28 cellular contexts compared by ENCODE assay signal in genomic region chr1:186424539-186424938, GRCh38. TPM values are rescaled to one million over a fixed set of nuclear protein-coding genes. Genes with fewer than 3 reads are reported as not detected.
DNase-seq lines count a peak whose midpoint lies in the region; ATAC-seq, FAIRE-seq and TF ChIP-seq lines count a peak whose summit lies in the region.
"Had no signal": no experiment of that assay in that cellular context is flagged by ENCODE, and none has a peak within 500 bp of the region (broad histone marks: within the 10 kb centered on the region; RNA-seq: fewer than 3 reads in every experiment).

No MANE protein-coding gene starts in this region.

- H3K9me1 ChIP-seq in K562 (ENCODE audit: control insufficient read depth, insufficient read depth, low read length) = no peaks in the 10 kb centered on the region

- H3K9ac ChIP-seq in liver (ENCODE audit: low read depth in 1 of 2, low read length in 2 of 2) (no peak overlapping the region), HepG2 (ENCODE audit: insufficient read depth, low read depth, low read length) (no peak overlapping the region), K562 (ENCODE audit: insufficient read depth in 1 of 2, low read depth in 2 of 2, low read length in 2 of 2) (no peak overlapping the region)

- H3K36me3 ChIP-seq in liver (ENCODE audit: control insufficient read depth in 4 of 4, insufficient read depth in 3 of 4, low read depth in 1 of 4, low read length in 3 of 4) (peaks cover 0 to 11% (median 5%) of the 10 kb centered on the region in 4 donors), HepG2 (replicated peaks in 1 of 2; ENCODE audit: control insufficient read depth in 1 of 2, insufficient read depth in 2 of 2, low read length in 2 of 2) (peaks cover 0 to 6% of the 10 kb centered on the region in 2 experiments; a peak in 1 of 5 replicates), K562 (ENCODE audit: control insufficient read depth, insufficient read depth, low read length) (peaks cover 7% of the 10 kb centered on the region), left ventricle myocardium inferior (peaks cover 9% of the 10 kb centered on the region), MG63 (peaks cover 18% of the 10 kb centered on the region)

- TF ChIP-seq POLR2A in HepG2 (IDR thresholded peaks at IDR 0.05; ENCODE audit: insufficient read depth in 1 of 2, low read depth in 2 of 2, low read length in 2 of 2) = no peak
- TF ChIP-seq POLR2A in K562 (conservative IDR thresholded peaks at IDR 0.05) = no peak

- H3K4me3 ChIP-seq in liver (ENCODE audit: low read depth in 1 of 3, low read length in 3 of 3) = no peak overlapping the region
- no peak overlapping the region for H3K4me3 ChIP-seq in HepG2 (replicated peaks in 1 of 3; ENCODE audit: insufficient read depth in 1 of 3, low read depth in 2 of 3, low read length in 3 of 3)
- no peak overlapping the region for H3K4me3 ChIP-seq in K562
- H3K4me3 ChIP-seq in left ventricle myocardium inferior = no peak overlapping the region
- H3K4me3 ChIP-seq in MG63 = no peak overlapping the region
- H3K4me3 ChIP-seq: ascending aorta had no signal

- CTCF ChIA-PET in HepG2 (lab: Yijun Ruan, JAX; ENCODE audit: low intra/inter-chr PET ratio, low total read pairs) = no interaction called here
- CTCF ChIA-PET in K562 (lab: Yijun Ruan, JAX; ENCODE audit: low intra/inter-chr PET ratio) = no interaction called here

- H3K9me3 ChIP-seq in liver (ENCODE audit: control insufficient read depth in 4 of 4, low read length in 3 of 4) = no peaks in the 10 kb centered on the region
- no peaks in the 10 kb centered on the region for H3K9me3 ChIP-seq in HepG2 (ENCODE audit: low read length)
- no peaks in the 10 kb centered on the region for H3K9me3 ChIP-seq in K562 (replicated peaks; ENCODE audit: control insufficient read depth, insufficient read depth, low read depth, low read length)
- peaks cover 4% of the 10 kb centered on the region for H3K9me3 ChIP-seq in left ventricle myocardium inferior (replicated peaks)
- no peaks in the 10 kb centered on the region for H3K9me3 ChIP-seq in MG63
- H3K9me3 ChIP-seq: ascending aorta had no signal

- no peak for TF ChIP-seq RAD21 in liver (IDR thresholded peaks at IDR 0.05)
- no peak for TF ChIP-seq RAD21 in HepG2 (CRISPR knock-in tag; IDR thresholded peaks at IDR 0.05)
- TF ChIP-seq RAD21 in K562 (CRISPR knock-in tag; conservative IDR thresholded peaks at IDR 0.05 in 1 of 2, IDR thresholded peaks at IDR 0.05 in 1 of 2) = no peak

- H3K27me3 ChIP-seq in liver (ENCODE audit: control insufficient read depth in 4 of 4, insufficient read depth in 4 of 4, low read length in 3 of 4) (no peaks in the 10 kb centered on the region), HepG2 (ENCODE audit: control insufficient read depth in 1 of 2, insufficient read depth in 2 of 2, low read length in 2 of 2) (no peaks in the 10 kb centered on the region), K562 (ENCODE audit: control insufficient read depth in 2 of 2, insufficient read depth in 2 of 2, low read length in 2 of 2) (no peaks in the 10 kb centered on the region), left ventricle myocardium inferior (ENCODE audit: low read depth) (no peaks in the 10 kb centered on the region), foreskin keratinocyte (no peaks in the 10 kb centered on the region), MG63 (no peaks in the 10 kb centered on the region)
- H3K27me3 ChIP-seq: ascending aorta had no signal

- H3K4me1 ChIP-seq in liver (ENCODE audit: control insufficient read depth in 4 of 4, insufficient read depth in 4 of 4, low read length in 3 of 4) (no peaks in the 10 kb centered on the region), HepG2 (ENCODE audit: insufficient read depth, low read length) (no peaks in the 10 kb centered on the region), K562 (replicated peaks in 1 of 2; ENCODE audit: control insufficient read depth in 2 of 2, insufficient read depth in 2 of 2, low read length in 2 of 2) (no peaks in the 10 kb centered on the region), left ventricle myocardium inferior (peaks cover 15% of the 10 kb centered on the region), foreskin keratinocyte (no peaks in the 10 kb centered on the region)
- H3K4me1 ChIP-seq: ascending aorta had no signal

- TF ChIP-seq EP300 in HepG2 (IDR thresholded peaks at IDR 0.05; ENCODE audit: low read depth in 2 of 2, low read length in 2 of 2) (no peak), HepG2 (CRISPR knock-in tag; IDR thresholded peaks at IDR 0.05; ENCODE audit: borderline replicate concordance) (no peak), K562 (IDR thresholded peaks at IDR 0.05; ENCODE audit: low read length) (no peak)

- ATAC-seq in HepG2 (no peak), K562 (no peak), foreskin keratinocyte (no peak), GM18873 (IDR thresholded peaks at IDR 0.05; ENCODE audit: low FRiP score, unreplicated experiment) (no peak)
- ATAC-seq: activated CD8-positive, alpha-beta memory T cell treated with anti-CD3 and anti-CD28 coated beads, Interleukin-2, amount 10 ng/mL, durations not matched to agents 7 days and 5 days; stimulated activated effector memory CD8-positive, alpha-beta T cell treated with anti-CD3 and anti-CD28 coated beads, Interleukin-12 subunit alpha, Interleukin-12 subunit beta, amount 100 ng/mL, for 72 hours had no signal

- H3K27ac ChIP-seq in liver (ENCODE audit: low read depth in 1 of 2, low read length in 2 of 2) (peak overlapping the region in 1 of 2 donors; percentile 29), HepG2 (ENCODE audit: extremely low read length, insufficient read depth, low read length) (no peak overlapping the region), K562 (ENCODE audit: extremely low read depth, low read depth, low read length) (no peak overlapping the region), left ventricle myocardium inferior (replicated peaks) (peak overlapping the region; percentile 31), foreskin keratinocyte (no peak overlapping the region)
- H3K27ac ChIP-seq: ascending aorta, VCaP had no signal

- BruUV-seq in HepG2 (replicated peaks; lab: Mats Ljungman, UMichigan) (no TSS peak), K562 (replicated peaks; lab: Mats Ljungman, UMichigan) (no TSS peak)

- H2AFZ ChIP-seq in HepG2 (ENCODE audit: low read length) = no peak overlapping the region
- H2AFZ ChIP-seq in K562 (ENCODE audit: low read depth, low read length) = no peak overlapping the region

- H3K4me2 ChIP-seq in HepG2 (ENCODE audit: low read depth, low read length) (no peak overlapping the region), K562 (ENCODE audit: insufficient read depth, low read length) (no peak overlapping the region)

- H4K20me1 ChIP-seq in HepG2 (ENCODE audit: insufficient read depth, low read length) = no peaks in the 10 kb centered on the region
- H4K20me1 ChIP-seq in K562 (replicated peaks; ENCODE audit: control insufficient read depth, insufficient read depth, low read length) = no peaks in the 10 kb centered on the region

- H3K79me2 ChIP-seq in HepG2 (ENCODE audit: insufficient read depth, low read length) = no peaks in the 10 kb centered on the region
- H3K79me2 ChIP-seq in K562 (ENCODE audit: control insufficient read depth, insufficient read depth, low read length) = no peaks in the 10 kb centered on the region

- WGBS in liver = 60% methylated on average over 2 of the region's 2 CpGs
- WGBS in HepG2 (ENCODE audit: low lambda C conversion rate) = 65% methylated on average over 2 of the region's 2 CpGs
- WGBS in K562 (ENCODE audit: insufficient coverage, low coverage, missing lambda C conversion rate) = 6% methylated on average over 2 of the region's 2 CpGs

- POLR2A ChIA-PET in HepG2 (lab: Yijun Ruan, JAX) = no interaction called here
- POLR2A ChIA-PET in K562 (lab: Yijun Ruan, JAX) = no interaction called here

- no peak for FAIRE-seq in HepG2 (lab: Jason Lieb, UNC)
- FAIRE-seq in K562 (lab: Jason Lieb, UNC) = no peak
- FAIRE-seq: G401.6, urothelium cell line had no signal

- in situ Hi-C loops in HepG2 (cut with HindIII; ENCODE audit: extremely low pct_ligation_motif_present, low pct_unique_long_range_greater_than_20kb) (no loop called here), K562 (cut with MboI) (no loop called here)

- intact Hi-C loops in HepG2 (cut with micrococcal nuclease; ENCODE audit: unreplicated experiment) (no loop called here), K562 (cut with micrococcal nuclease) (no loop called here), left ventricle myocardium inferior (cut with micrococcal nuclease) (no loop called here)

- TF ChIP-seq CTCF in liver (IDR thresholded peaks at IDR 0.05; ENCODE audit: low read depth, low read length, missing input control) = no peak
- no peak for TF ChIP-seq CTCF in HepG2 (CRISPR knock-in tag; IDR thresholded peaks at IDR 0.05)
- no peak for TF ChIP-seq CTCF in K562 (IDR thresholded peaks at IDR 0.05 in 2 of 3, conservative IDR thresholded peaks at IDR 0.05 in 1 of 3; ENCODE audit: insufficient read depth in 2 of 3, low read depth in 1 of 3, low read length in 3 of 3)
- no peak for TF ChIP-seq CTCF in left ventricle myocardium inferior (IDR thresholded peaks at IDR 0.05; ENCODE audit: borderline replicate concordance)
- TF ChIP-seq CTCF in foreskin keratinocyte (conservative IDR thresholded peaks at IDR 0.05) = no peak

- DNase-seq in HepG2 (ENCODE audit: low spot score) (no peak), K562 (ENCODE audit: extremely low read depth in 1 of 4, low spot score in 3 of 4) (peak in 1 of 4 experiments; percentile 25), left ventricle myocardium inferior (no peak), foreskin keratinocyte (no peak), mucosa of gallbladder (ENCODE audit: low spot score) (no peak), MG63 (no peak)
- DNase-seq: activated CD4-positive, alpha-beta T cell treated with anti-CD3 and anti-CD28 coated beads, Interleukin-2, amount 10 ng/mL, durations not matched to agents 24 days and 14 days; activated CD8-positive, alpha-beta memory T cell treated with anti-CD3 and anti-CD28 coated beads, Interleukin-2, amount 10 ng/mL, durations not matched to agents 7 days and 5 days; C1 segment of cervical spinal cord; cerebellar nuclear complex; effector CD4-positive, alpha-beta T cell; H9; midbrain; nephron progenitor cell; SIG-M5; stimulated activated CD4-positive, alpha-beta T cell treated with anti-CD3 and anti-CD28 coated beads, Interleukin-1b, Interleukin-23, amount 100 ng/mL, for 48 hours had no signal

RNA-seq across cellular contexts. Expression of gene PDC, which starts 36.4 kb away (rescaled TPM):
- total RNA-seq in liver (not detected), HepG2 (2016; rRNA removed; fragmentation: Illumina TruSeq; extraction: Trizol) (not detected in 2 replicates), K562 (2014; rRNA removed) (not detected in 2 replicates), K562 (2014; rRNA removed; fragmentation: Illumina TruSeq; extraction: Trizol) (not detected in 2 replicates), K562 (2015; rRNA removed; fragmentation: Illumina TruSeq; extraction: Trizol) (not detected in 2 replicates), K562 (2021) (not detected in 2 replicates), left ventricle myocardium inferior (not detected), foreskin keratinocyte (not detected in 2 replicates), mucosa of gallbladder (not detected)
- polyA plus RNA-seq in liver (under 1 TPM in 1 of 2 donors, not detected in 1; 0.22 TPM), HepG2 (2011; rRNA removed) (not detected in 2 replicates), K562 (2011; rRNA removed) (not detected in 2 replicates), K562 (2014; fragmentation: Illumina TruSeq; extraction: Trizol) (not detected in 2 replicates), K562 (2014; fragmentation: Nextera tagmentation; extraction: Ambion mirVana) (not detected), K562 (2014; rRNA removed) (not detected in 2 replicates), foreskin keratinocyte (not detected in 2 replicates)
- total RNA-seq in HepG2 (2016; cell fraction: cytosol; rRNA removed; fragmentation: Illumina TruSeq; extraction: Trizol; ENCODE audit: low read depth) = not detected in 2 replicates
- not detected in 2 replicates for total RNA-seq in HepG2 (2016; cell fraction: insoluble cytoplasmic fraction; rRNA removed; fragmentation: Illumina TruSeq; extraction: Trizol)
- not detected in 2 replicates for total RNA-seq in HepG2 (2016; cell fraction: membrane; rRNA removed; fragmentation: Illumina TruSeq; extraction: Trizol)
- total RNA-seq in HepG2 (2016; cell fraction: nucleus; rRNA removed; fragmentation: Illumina TruSeq; extraction: Trizol) = not detected in 2 replicates
- polyA plus RNA-seq in HepG2 (2011; cell fraction: cytosol; rRNA removed) = not detected in 2 replicates
- polyA plus RNA-seq in HepG2 (2011; cell fraction: nucleus; rRNA removed) = not detected in 2 replicates
- polyA plus RNA-seq in HepG2 (2012) = not detected in 2 replicates
- not detected in 2 replicates for polyA plus RNA-seq in HepG2 (2016; cell fraction: cytosol; fragmentation: Illumina TruSeq; extraction: Trizol; ENCODE audit: low read depth)
- polyA plus RNA-seq in HepG2 (2016; cell fraction: insoluble cytoplasmic fraction; fragmentation: Illumina TruSeq; extraction: Trizol; ENCODE audit: low read depth) = not detected in 2 replicates
- polyA plus RNA-seq in HepG2 (2016; cell fraction: membrane; fragmentation: Illumina TruSeq; extraction: Trizol; ENCODE audit: low read depth) = not detected in 2 replicates
- polyA plus RNA-seq in HepG2 (2016; cell fraction: nucleus; fragmentation: Illumina TruSeq; extraction: Trizol; ENCODE audit: insufficient read depth, low read depth) = not detected in 2 replicates
- polyA minus RNA-seq in HepG2 (2011; rRNA and poly(A)+ RNA removed; ENCODE audit: low replicate concordance) = not detected in 2 replicates
- polyA minus RNA-seq in HepG2 (2011; cell fraction: cytosol; rRNA and poly(A)+ RNA removed) = not detected in 2 replicates
- polyA minus RNA-seq in HepG2 (2011; cell fraction: nucleus; rRNA and poly(A)+ RNA removed) = not detected in 2 replicates
- not detected in 2 replicates for total RNA-seq in K562 (2011; cell fraction: chromatin; rRNA removed; ENCODE audit: low replicate concordance)
- total RNA-seq in K562 (2011; cell fraction: nucleolus; rRNA removed) = not detected in 2 replicates
- not detected in 2 replicates for total RNA-seq in K562 (2011; cell fraction: nucleoplasm; rRNA removed)
- not detected in 2 replicates for polyA plus RNA-seq in K562 (2011; cell fraction: cytosol; rRNA removed)
- not detected in 2 replicates for polyA plus RNA-seq in K562 (2011; cell fraction: nucleus; rRNA removed)
- polyA plus RNA-seq in K562 (2012) = not detected in 2 replicates
- not detected in 2 replicates for polyA minus RNA-seq in K562 (2011; rRNA and poly(A)+ RNA removed)
- polyA minus RNA-seq in K562 (2011; cell fraction: cytosol; rRNA and poly(A)+ RNA removed) = not detected in 2 replicates
- polyA minus RNA-seq in K562 (2011; cell fraction: nucleus; rRNA and poly(A)+ RNA removed) = not detected in 2 replicates
- not detected in 2 replicates for total RNA-seq in MG63 (2014; rRNA removed; shearing (Covaris generic); ENCODE audit: low replicate concordance)
- total RNA-seq: activated CD4-positive, alpha-beta T cell treated with anti-CD3 and anti-CD28 coated beads, Interleukin-2, amount 10 ng/mL, durations not matched to agents 24 days and 14 days; activated CD8-positive, alpha-beta memory T cell treated with anti-CD3 and anti-CD28 coated beads, Interleukin-2, amount 10 ng/mL, durations not matched to agents 7 days and 5 days; activated T-helper 1 cell treated with anti-CD3 and anti-CD28 coated beads, Interleukin-12 subunit alpha, Interleukin-12 subunit beta, Interleukin-2, Interleukin-4 antibody, amounts not matched to agents 30 ng/mL and 10 ng/mL and 1 ng/mL, durations not matched to agents 14 hours and 24 hours and 36 hours; ascending aorta; epithelial cell of proximal tubule; H9; OCI-LY7; T-helper 1 cell treated with Interleukin-12 subunit alpha and Interleukin-12 subunit beta and Interleukin-4 antibody, amounts not matched to agents 30 ng/mL and 1 ng/mL, for 36 hours had no signal
- polyA plus RNA-seq: IgD-negative memory B cell had no signal

RNA-seq across cellular contexts. Expression of gene ODR4, which starts 48.9 kb away (rescaled TPM):
- 10 to 100 TPM; 13.1 to 25.8 TPM for total RNA-seq in liver
- polyA plus RNA-seq in liver = 10 to 100 TPM in 1 of 2 donors, 1 to 10 TPM in 1; 8.7 to 14.7 TPM
- 14.7 and 22.0 TPM in 2 replicates for total RNA-seq in HepG2 (2016; rRNA removed; fragmentation: Illumina TruSeq; extraction: Trizol)
- total RNA-seq in HepG2 (2016; cell fraction: cytosol; rRNA removed; fragmentation: Illumina TruSeq; extraction: Trizol; ENCODE audit: low read depth) = 6.3 and 7.7 TPM in 2 replicates
- total RNA-seq in HepG2 (2016; cell fraction: insoluble cytoplasmic fraction; rRNA removed; fragmentation: Illumina TruSeq; extraction: Trizol) = 14.2 and 24.2 TPM in 2 replicates
- 7.1 TPM in 2 replicates for total RNA-seq in HepG2 (2016; cell fraction: membrane; rRNA removed; fragmentation: Illumina TruSeq; extraction: Trizol)
- 42.4 and 43.6 TPM in 2 replicates for total RNA-seq in HepG2 (2016; cell fraction: nucleus; rRNA removed; fragmentation: Illumina TruSeq; extraction: Trizol)
- polyA plus RNA-seq in HepG2 (2011; rRNA removed) = 11.4 and 16.3 TPM in 2 replicates
- polyA plus RNA-seq in HepG2 (2011; cell fraction: cytosol; rRNA removed) = 4.1 and 7.3 TPM in 2 replicates
- polyA plus RNA-seq in HepG2 (2011; cell fraction: nucleus; rRNA removed) = 13.5 and 14.9 TPM in 2 replicates
- polyA plus RNA-seq in HepG2 (2012) = 10.6 and 12.7 TPM in 2 replicates
- 1.5 and 2.4 TPM in 2 replicates for polyA plus RNA-seq in HepG2 (2016; cell fraction: cytosol; fragmentation: Illumina TruSeq; extraction: Trizol; ENCODE audit: low read depth)
- polyA plus RNA-seq in HepG2 (2016; cell fraction: insoluble cytoplasmic fraction; fragmentation: Illumina TruSeq; extraction: Trizol; ENCODE audit: low read depth) = 12.3 TPM in 2 replicates
- 2.2 and 2.4 TPM in 2 replicates for polyA plus RNA-seq in HepG2 (2016; cell fraction: membrane; fragmentation: Illumina TruSeq; extraction: Trizol; ENCODE audit: low read depth)
- 51.1 and 51.3 TPM in 2 replicates for polyA plus RNA-seq in HepG2 (2016; cell fraction: nucleus; fragmentation: Illumina TruSeq; extraction: Trizol; ENCODE audit: insufficient read depth, low read depth)
- 2.2 and 4.1 TPM in 2 replicates for polyA minus RNA-seq in HepG2 (2011; rRNA and poly(A)+ RNA removed; ENCODE audit: low replicate concordance)
- 7.7 and 7.9 TPM in 2 replicates for polyA minus RNA-seq in HepG2 (2011; cell fraction: cytosol; rRNA and poly(A)+ RNA removed)
- polyA minus RNA-seq in HepG2 (2011; cell fraction: nucleus; rRNA and poly(A)+ RNA removed) = 36.2 and 41.4 TPM in 2 replicates
- 25.2 and 70.5 TPM in 2 replicates for total RNA-seq in K562 (2011; cell fraction: chromatin; rRNA removed; ENCODE audit: low replicate concordance)
- 17.7 and 24.3 TPM in 2 replicates for total RNA-seq in K562 (2011; cell fraction: nucleolus; rRNA removed)
- 30.2 and 34.4 TPM in 2 replicates for total RNA-seq in K562 (2011; cell fraction: nucleoplasm; rRNA removed)
- total RNA-seq in K562 (2014; rRNA removed) = 21.3 and 23.1 TPM in 2 replicates
- 49.8 and 53.0 TPM in 2 replicates for total RNA-seq in K562 (2014; rRNA removed; fragmentation: Illumina TruSeq; extraction: Trizol)
- 40.6 and 44.1 TPM in 2 replicates for total RNA-seq in K562 (2015; rRNA removed; fragmentation: Illumina TruSeq; extraction: Trizol)
- total RNA-seq in K562 (2021) = 26.2 and 29.4 TPM in 2 replicates
- polyA plus RNA-seq in K562 (2011; rRNA removed) = 43.1 and 52.0 TPM in 2 replicates
- polyA plus RNA-seq in K562 (2011; cell fraction: cytosol; rRNA removed) = 7.7 and 12.1 TPM in 2 replicates
- polyA plus RNA-seq in K562 (2011; cell fraction: nucleus; rRNA removed) = 15.8 and 31.1 TPM in 2 replicates
- polyA plus RNA-seq in K562 (2012) = 16.3 and 19.4 TPM in 2 replicates
- polyA plus RNA-seq in K562 (2014; fragmentation: Illumina TruSeq; extraction: Trizol) = 30.1 and 37.2 TPM in 2 replicates
- polyA plus RNA-seq in K562 (2014; fragmentation: Nextera tagmentation; extraction: Ambion mirVana) = 10 to 100 TPM; 52.6 to 63.9 TPM
- 33.1 and 35.7 TPM in 2 replicates for polyA plus RNA-seq in K562 (2014; rRNA removed)
- polyA minus RNA-seq in K562 (2011; rRNA and poly(A)+ RNA removed) = 40.2 and 48.2 TPM in 2 replicates
- polyA minus RNA-seq in K562 (2011; cell fraction: cytosol; rRNA and poly(A)+ RNA removed) = 12.8 and 13.6 TPM in 2 replicates
- polyA minus RNA-seq in K562 (2011; cell fraction: nucleus; rRNA and poly(A)+ RNA removed) = 21.8 and 45.1 TPM in 2 replicates
- total RNA-seq in left ventricle myocardium inferior = 10.9 TPM
- 12.9 and 13.8 TPM in 2 replicates for total RNA-seq in foreskin keratinocyte
- polyA plus RNA-seq in foreskin keratinocyte = 7.5 and 7.6 TPM in 2 replicates
- total RNA-seq in mucosa of gallbladder = 22.6 TPM
- 12.7 and 15.0 TPM in 2 replicates for total RNA-seq in MG63 (2014; rRNA removed; shearing (Covaris generic); ENCODE audit: low replicate concordance)

RNA-seq across cellular contexts. Expression of gene TPR, which starts 49.5 kb away (rescaled TPM):
- 10 to 100 TPM; 37.6 to 45.1 TPM for total RNA-seq in liver
- 10 to 100 TPM in 1 of 2 donors, 1 to 10 TPM in 1; 8.1 to 40.8 TPM for polyA plus RNA-seq in liver
- total RNA-seq in HepG2 (2016; rRNA removed; fragmentation: Illumina TruSeq; extraction: Trizol) = 81.7 and 116 TPM in 2 replicates
- 5.9 and 6.3 TPM in 2 replicates for total RNA-seq in HepG2 (2016; cell fraction: cytosol; rRNA removed; fragmentation: Illumina TruSeq; extraction: Trizol; ENCODE audit: low read depth)
- total RNA-seq in HepG2 (2016; cell fraction: insoluble cytoplasmic fraction; rRNA removed; fragmentation: Illumina TruSeq; extraction: Trizol) = 78.5 and 115 TPM in 2 replicates
- 12.1 and 12.7 TPM in 2 replicates for total RNA-seq in HepG2 (2016; cell fraction: membrane; rRNA removed; fragmentation: Illumina TruSeq; extraction: Trizol)
- total RNA-seq in HepG2 (2016; cell fraction: nucleus; rRNA removed; fragmentation: Illumina TruSeq; extraction: Trizol) = 93.8 and 105 TPM in 2 replicates
- 72.0 and 78.9 TPM in 2 replicates for polyA plus RNA-seq in HepG2 (2011; rRNA removed)
- 34.7 and 37.4 TPM in 2 replicates for polyA plus RNA-seq in HepG2 (2011; cell fraction: cytosol; rRNA removed)
- 99.6 and 106 TPM in 2 replicates for polyA plus RNA-seq in HepG2 (2011; cell fraction: nucleus; rRNA removed)
- polyA plus RNA-seq in HepG2 (2012) = 36.8 and 45.0 TPM in 2 replicates
- 1.8 and 1.9 TPM in 2 replicates for polyA plus RNA-seq in HepG2 (2016; cell fraction: cytosol; fragmentation: Illumina TruSeq; extraction: Trizol; ENCODE audit: low read depth)
- 65.3 and 66.3 TPM in 2 replicates for polyA plus RNA-seq in HepG2 (2016; cell fraction: insoluble cytoplasmic fraction; fragmentation: Illumina TruSeq; extraction: Trizol; ENCODE audit: low read depth)
- polyA plus RNA-seq in HepG2 (2016; cell fraction: membrane; fragmentation: Illumina TruSeq; extraction: Trizol; ENCODE audit: low read depth) = 3.4 and 4.7 TPM in 2 replicates
- polyA plus RNA-seq in HepG2 (2016; cell fraction: nucleus; fragmentation: Illumina TruSeq; extraction: Trizol; ENCODE audit: insufficient read depth, low read depth) = 83.4 and 90.6 TPM in 2 replicates
- 168 and 262 TPM in 2 replicates for polyA minus RNA-seq in HepG2 (2011; rRNA and poly(A)+ RNA removed; ENCODE audit: low replicate concordance)
- polyA minus RNA-seq in HepG2 (2011; cell fraction: cytosol; rRNA and poly(A)+ RNA removed) = 56.5 and 64.1 TPM in 2 replicates
- 141 and 146 TPM in 2 replicates for polyA minus RNA-seq in HepG2 (2011; cell fraction: nucleus; rRNA and poly(A)+ RNA removed)
- 75.6 and 404 TPM in 2 replicates for total RNA-seq in K562 (2011; cell fraction: chromatin; rRNA removed; ENCODE audit: low replicate concordance)
- 42.2 and 55.9 TPM in 2 replicates for total RNA-seq in K562 (2011; cell fraction: nucleolus; rRNA removed)
- total RNA-seq in K562 (2011; cell fraction: nucleoplasm; rRNA removed) = 80.7 and 121 TPM in 2 replicates
- 95.8 and 103 TPM in 2 replicates for total RNA-seq in K562 (2014; rRNA removed)
- 166 and 189 TPM in 2 replicates for total RNA-seq in K562 (2014; rRNA removed; fragmentation: Illumina TruSeq; extraction: Trizol)
- 149 and 157 TPM in 2 replicates for total RNA-seq in K562 (2015; rRNA removed; fragmentation: Illumina TruSeq; extraction: Trizol)
- 157 and 167 TPM in 2 replicates for total RNA-seq in K562 (2021)
- polyA plus RNA-seq in K562 (2011; rRNA removed) = 152 and 164 TPM in 2 replicates
- 95.4 and 98.0 TPM in 2 replicates for polyA plus RNA-seq in K562 (2011; cell fraction: cytosol; rRNA removed)
- 264 and 285 TPM in 2 replicates for polyA plus RNA-seq in K562 (2011; cell fraction: nucleus; rRNA removed)
- polyA plus RNA-seq in K562 (2012) = 54.3 and 67.7 TPM in 2 replicates
- 138 and 148 TPM in 2 replicates for polyA plus RNA-seq in K562 (2014; fragmentation: Illumina TruSeq; extraction: Trizol)
- 10 to 100 TPM; 48.5 to 54.3 TPM for polyA plus RNA-seq in K562 (2014; fragmentation: Nextera tagmentation; extraction: Ambion mirVana)
- polyA plus RNA-seq in K562 (2014; rRNA removed) = 75.5 and 86.7 TPM in 2 replicates
- polyA minus RNA-seq in K562 (2011; rRNA and poly(A)+ RNA removed) = 246 and 256 TPM in 2 replicates
- polyA minus RNA-seq in K562 (2011; cell fraction: cytosol; rRNA and poly(A)+ RNA removed) = 122 and 156 TPM in 2 replicates
- polyA minus RNA-seq in K562 (2011; cell fraction: nucleus; rRNA and poly(A)+ RNA removed) = 113 and 192 TPM in 2 replicates
- 49.8 TPM for total RNA-seq in left ventricle myocardium inferior
- 59.2 and 61.9 TPM in 2 replicates for total RNA-seq in foreskin keratinocyte
- 30.2 and 35.8 TPM in 2 replicates for polyA plus RNA-seq in foreskin keratinocyte
- 75.8 TPM for total RNA-seq in mucosa of gallbladder
- total RNA-seq in MG63 (2014; rRNA removed; shearing (Covaris generic); ENCODE audit: low replicate concordance) = 23.2 and 40.3 TPM in 2 replicates
